In genomic region chr7:151392426-151392825, GRCh38 we compare ENCODE assay signal across 22 cellular contexts. TPM values are rescaled to one million over a fixed set of nuclear protein-coding genes. Genes with fewer than 3 reads are reported as not detected.
DNase-seq lines count a peak whose midpoint lies in the region; ATAC-seq and TF ChIP-seq lines count a peak whose summit lies in the region.
"Had no signal": no experiment of that assay in that cellular context is flagged by ENCODE, and none has a peak within 500 bp of the region (broad histone marks: within the 10 kb centered on the region; RNA-seq: fewer than 3 reads in every experiment).

No MANE protein-coding gene starts in this region.

- no peaks in the 10 kb centered on the region for H3K79me2 ChIP-seq in mesendoderm (ENCODE audit: control insufficient read depth, insufficient read depth, low read length)

- peaks cover 65% of the 10 kb centered on the region for H3K27me3 Mint-ChIP-seq in dendritic cell treated with granulocyte-macrophage colony-stimulating factor and Interleukin-4, amounts not matched to agents 40 ng/mL and 50 ng/mL, for 4 days
- H3K27me3 Mint-ChIP-seq in activated T-cell treated with anti-CD3 and anti-CD28 coated beads, Interleukin-2, amount 50 U/mL, for 24 hours = no peaks in the 10 kb centered on the region
- H3K27me3 Mint-ChIP-seq: CD4-positive, alpha-beta memory T cell had no signal

- ATAC-seq in lower lobe of right lung (no peak), left lobe of liver (no peak)
- ATAC-seq: A549 had no signal

- POLR2A ChIA-PET in HEK293 (lab: Yijun Ruan, JAX) = no interaction called here

- no peak overlapping the region for H2AK5ac ChIP-seq in mesendoderm (ENCODE audit: low read length)

- H3K9me3 ChIP-seq in HEK293 (ENCODE audit: control insufficient read depth, insufficient read depth, low read depth, low read length) (no peaks in the 10 kb centered on the region), lower lobe of right lung (no peaks in the 10 kb centered on the region), sigmoid colon (no peaks in the 10 kb centered on the region), BE2C (no peaks in the 10 kb centered on the region)
- H3K9me3 ChIP-seq: A549, HAP-1 had no signal

- peaks cover 29% of the 10 kb centered on the region for H3K4me1 Mint-ChIP-seq in dendritic cell treated with granulocyte-macrophage colony-stimulating factor and Interleukin-4, amounts not matched to agents 40 ng/mL and 50 ng/mL, for 4 days (ENCODE audit: low read depth)
- peaks cover 1% of the 10 kb centered on the region for H3K4me1 Mint-ChIP-seq in activated T-cell treated with anti-CD3 and anti-CD28 coated beads, Interleukin-2, amount 50 U/mL, for 24 hours (ENCODE audit: low read depth)

- no peaks in the 10 kb centered on the region for H3K4me1 ChIP-seq in HEK293 (ENCODE audit: control insufficient read depth, insufficient read depth, low read length)
- H3K4me1 ChIP-seq in lower lobe of right lung = no peaks in the 10 kb centered on the region
- no peaks in the 10 kb centered on the region for H3K4me1 ChIP-seq in sigmoid colon
- H3K4me1 ChIP-seq in BE2C = no peaks in the 10 kb centered on the region
- H3K4me1 ChIP-seq in mesendoderm (ENCODE audit: control insufficient read depth, low read depth, low read length) = no peaks in the 10 kb centered on the region
- H3K4me1 ChIP-seq: HAP-1 had no signal

- intact Hi-C loops in dendritic cell treated with granulocyte-macrophage colony-stimulating factor and Interleukin-4, amounts not matched to agents 40 ng/mL and 50 ng/mL, for 4 days (cut with micrococcal nuclease) = no loop called here
- intact Hi-C loops in lower lobe of right lung (cut with DNase I) = no loop called here
- intact Hi-C loops in sigmoid colon (cut with DNase I) = no loop called here

- no peak overlapping the region for H4K8ac ChIP-seq in mesendoderm (ENCODE audit: low read depth, low read length)

- peaks cover 5% of the 10 kb centered on the region for H3K9me3 Mint-ChIP-seq in dendritic cell treated with granulocyte-macrophage colony-stimulating factor and Interleukin-4, amounts not matched to agents 40 ng/mL and 50 ng/mL, for 4 days
- no peaks in the 10 kb centered on the region for H3K9me3 Mint-ChIP-seq in activated T-cell treated with anti-CD3 and anti-CD28 coated beads, Interleukin-2, amount 50 U/mL, for 24 hours
- H3K9me3 Mint-ChIP-seq: CD4-positive, alpha-beta memory T cell had no signal

- H4K5ac ChIP-seq in mesendoderm (ENCODE audit: low read length) = no peak overlapping the region

- H3K27ac ChIP-seq in HEK293 (ENCODE audit: extremely low read depth, low read depth, low read length) = no peak overlapping the region
- H3K27ac ChIP-seq in lower lobe of right lung = no peak overlapping the region
- no peak overlapping the region for H3K27ac ChIP-seq in sigmoid colon
- H3K27ac ChIP-seq in mesendoderm (ENCODE audit: low read depth, low read length) = no peak overlapping the region

- no peak overlapping the region for H2BK15ac ChIP-seq in mesendoderm (replicated peaks; ENCODE audit: low read depth)

- no peak overlapping the region for H3K4me2 ChIP-seq in mesendoderm (ENCODE audit: low read length)
- H3K4me2 ChIP-seq: A549 had no signal

- H3K56ac ChIP-seq in mesendoderm (ENCODE audit: low read length) = no peak overlapping the region

- H3K27me3 ChIP-seq in lower lobe of right lung (ENCODE audit: low read depth) (no peaks in the 10 kb centered on the region), sigmoid colon (peaks cover 0 to 6% (median 0%) of the 10 kb centered on the region in 3 donors), BE2C (no peaks in the 10 kb centered on the region), mesendoderm (ENCODE audit: insufficient read depth, low read length, poor library complexity) (no peaks in the 10 kb centered on the region)

- H3K4me3 ChIP-seq in HEK293 (ENCODE audit: low read depth, low read length) = no peak overlapping the region
- H3K4me3 ChIP-seq in lower lobe of right lung = no peak overlapping the region
- no peak overlapping the region for H3K4me3 ChIP-seq in sigmoid colon
- no peak overlapping the region for H3K4me3 ChIP-seq in BE2C (ENCODE audit: low read depth, low read length)
- H3K4me3 ChIP-seq in mesendoderm (ENCODE audit: low read length) = no peak overlapping the region
- H3K4me3 ChIP-seq: A549, HAP-1 had no signal

- H2BK120ac ChIP-seq in mesendoderm (ENCODE audit: low read depth, low read length) = no peak overlapping the region

- no peak overlapping the region for H3K4me3 Mint-ChIP-seq in dendritic cell treated with granulocyte-macrophage colony-stimulating factor and Interleukin-4, amounts not matched to agents 40 ng/mL and 50 ng/mL, for 4 days
- no peak overlapping the region for H3K4me3 Mint-ChIP-seq in activated T-cell treated with anti-CD3 and anti-CD28 coated beads, Interleukin-2, amount 50 U/mL, for 24 hours
- H3K4me3 Mint-ChIP-seq: CD4-positive, alpha-beta memory T cell had no signal

- H3K79me1 ChIP-seq in mesendoderm (ENCODE audit: low read length) = no peaks in the 10 kb centered on the region

- peak; percentile 34 for DNase-seq in lower lobe of right lung
- DNase-seq in sigmoid colon = peak; percentile 46
- no peak for DNase-seq in BE2C
- DNase-seq in left lobe of liver (ENCODE audit: low spot score) = no peak
- no peak for DNase-seq in mesendoderm
- DNase-seq in activated T-cell treated with anti-CD3 and anti-CD28 coated beads, Interleukin-2, amount 50 U/mL, for 24 hours = no peak
- DNase-seq: 8988T; ACHN; AML-193; C1 segment of cervical spinal cord; Calu3; CD4-positive, alpha-beta memory T cell; COR-L47; DMS53; DMS79 treated with DMSO at 0.1 percent for 48 hours; GF-D8; GOT3 had no signal

- no peak overlapping the region for H3K23ac ChIP-seq in mesendoderm (ENCODE audit: low read length)

- no peak overlapping the region for H3K9ac ChIP-seq in mesendoderm (ENCODE audit: low read length)

- no peak overlapping the region for H3K4ac ChIP-seq in mesendoderm (ENCODE audit: low read depth, low read length)

- no peak for TF ChIP-seq POLR2A in sigmoid colon (IDR thresholded peaks at IDR 0.05)

- H3K36me3 Mint-ChIP-seq in dendritic cell treated with granulocyte-macrophage colony-stimulating factor and Interleukin-4, amounts not matched to agents 40 ng/mL and 50 ng/mL, for 4 days (ENCODE audit: low read depth) = no peaks in the 10 kb centered on the region
- no peaks in the 10 kb centered on the region for H3K36me3 Mint-ChIP-seq in activated T-cell treated with anti-CD3 and anti-CD28 coated beads, Interleukin-2, amount 50 U/mL, for 24 hours (ENCODE audit: low read depth)

- H2BK5ac ChIP-seq in mesendoderm (ENCODE audit: low read length) = no peak overlapping the region

- WGBS in sigmoid colon, 2 donors = 73 to 86% methylated on average over 13 of the region's 13 CpGs
- WGBS in mesendoderm (ENCODE audit: extremely low coverage, insufficient coverage, low lambda C conversion rate) = no CpG with 5 or more reads among the region's 13 CpGs

- peak overlapping the region; percentile 51 for H3K27ac Mint-ChIP-seq in dendritic cell treated with granulocyte-macrophage colony-stimulating factor and Interleukin-4, amounts not matched to agents 40 ng/mL and 50 ng/mL, for 4 days
- H3K27ac Mint-ChIP-seq in activated T-cell treated with anti-CD3 and anti-CD28 coated beads, Interleukin-2, amount 50 U/mL, for 24 hours = no peak overlapping the region

- TF ChIP-seq CTCF in HEK293 (tag by site-specific recombination; IDR thresholded peaks at IDR 0.05) = no peak
- no peak for TF ChIP-seq CTCF in lower lobe of right lung (IDR thresholded peaks at IDR 0.05)
- TF ChIP-seq CTCF in sigmoid colon (IDR thresholded peaks at IDR 0.05) = no peak
- no peak for TF ChIP-seq CTCF in BE2C (IDR thresholded peaks at IDR 0.05; ENCODE audit: low read depth, low read length)

- no peaks in the 10 kb centered on the region for H3K36me3 ChIP-seq in HEK293 (ENCODE audit: control insufficient read depth in 2 of 2, insufficient read depth in 1 of 2, low read length in 2 of 2)
- no peaks in the 10 kb centered on the region for H3K36me3 ChIP-seq in lower lobe of right lung
- no peaks in the 10 kb centered on the region for H3K36me3 ChIP-seq in sigmoid colon
- H3K36me3 ChIP-seq in BE2C = no peaks in the 10 kb centered on the region
- no peaks in the 10 kb centered on the region for H3K36me3 ChIP-seq in mesendoderm (ENCODE audit: control insufficient read depth, insufficient read depth, low read length)
- H3K36me3 ChIP-seq: HAP-1 had no signal

- CTCF ChIA-PET in HEK293 (lab: Yijun Ruan, JAX) = no interaction called here

- no peak overlapping the region for H3K18ac ChIP-seq in mesendoderm (ENCODE audit: low read length)

- no peak for TF ChIP-seq EP300 in sigmoid colon (IDR thresholded peaks at IDR 0.05)

TF ChIP-seq in HEK293, 187 proteins besides CTCF, POLR2A, EP300 and RAD21 (continues in another document):
- TF ChIP-seq ZBTB26 (tag by site-specific recombination; optimal IDR thresholded peaks at IDR 0.05) = no peak
- TF ChIP-seq ZNF654 (tag by site-specific recombination; IDR thresholded peaks at IDR 0.05; ENCODE audit: low read depth) = no peak
- TF ChIP-seq ZBTB48 (tag by site-specific recombination; IDR thresholded peaks at IDR 0.05) = no peak
- TF ChIP-seq SCRT1 (tag by site-specific recombination; IDR thresholded peaks at IDR 0.05; ENCODE audit: borderline replicate concordance) = no peak

RNA-seq across cellular contexts. Expression of gene WDR86, which starts 17.4 kb away (rescaled TPM):
- total RNA-seq in lower lobe of right lung = 4.4 TPM
- total RNA-seq in sigmoid colon = 10 to 100 TPM; 14.4 to 23.8 (median 16.9) TPM
- polyA plus RNA-seq in sigmoid colon = 1 to 10 TPM in 2 of 3 donors, under 1 TPM in 1; 0.46 to 4.2 (median 2.1) TPM
- polyA plus RNA-seq in BE2C (2012; ENCODE audit: insufficient read depth, insufficient read length, low read depth) = 3.4 TPM
- total RNA-seq in left lobe of liver = 0.28 TPM
- polyA plus RNA-seq in mesendoderm (2013, experiment 1 of 2) = 1.5 TPM
- polyA plus RNA-seq in mesendoderm (2013, experiment 2 of 2) = 1.4 TPM
- total RNA-seq: Calu3 had no signal

RNA-seq across cellular contexts. Expression of gene CRYGN, which starts 47.5 kb away (rescaled TPM):
- total RNA-seq in lower lobe of right lung (not detected), sigmoid colon (1 to 10 TPM in 2 of 4 donors, not detected in 2; 1.4 to 1.8 TPM), left lobe of liver (not detected)
- polyA plus RNA-seq in sigmoid colon = under 1 TPM in 2 of 3 donors, not detected in 1; 0.17 to 0.60 TPM
- not detected for polyA plus RNA-seq in BE2C (2012; ENCODE audit: insufficient read depth, insufficient read length, low read depth)
- polyA plus RNA-seq in mesendoderm (2013, experiment 1 of 2) = 0.32 TPM
- 0.29 TPM for polyA plus RNA-seq in mesendoderm (2013, experiment 2 of 2)
- total RNA-seq: Calu3; CD4-positive, alpha-beta memory T cell; G401 had no signal
- polyA plus RNA-seq: A549 had no signal

RNA-seq across cellular contexts. Expression of gene NUB1, which starts 50.8 kb away (rescaled TPM):
- total RNA-seq in lower lobe of right lung = 53.7 TPM
- 10 to 100 TPM; 49.8 to 73.8 (median 64.5) TPM for total RNA-seq in sigmoid colon
- 10 to 100 TPM; 36.6 to 50.1 (median 43.2) TPM for polyA plus RNA-seq in sigmoid colon
- polyA plus RNA-seq in BE2C (2012; ENCODE audit: insufficient read depth, insufficient read length, low read depth) = 32.4 TPM
- 19.0 TPM for total RNA-seq in left lobe of liver
- polyA plus RNA-seq in mesendoderm (2013, experiment 1 of 2) = 42.7 TPM
- polyA plus RNA-seq in mesendoderm (2013, experiment 2 of 2) = 43.4 TPM

Comparison
In these comparisons a context has a peak if more than half of its experiments do, and no peak if none do; other contexts are left out.
1. DNase-seq: peak in lower lobe of right lung (single experiment) and sigmoid colon (single experiment); none in BE2C (single experiment), left lobe of liver (single experiment), mesendoderm (single experiment) and activated T-cell treated with anti-CD3 and anti-CD28 coated beads, Interleukin-2, amount 50 U/mL, for 24 hours (single experiment).